Comparison of ENCODE assay signal across 34 cellular contexts in the genomic region with DNA sequence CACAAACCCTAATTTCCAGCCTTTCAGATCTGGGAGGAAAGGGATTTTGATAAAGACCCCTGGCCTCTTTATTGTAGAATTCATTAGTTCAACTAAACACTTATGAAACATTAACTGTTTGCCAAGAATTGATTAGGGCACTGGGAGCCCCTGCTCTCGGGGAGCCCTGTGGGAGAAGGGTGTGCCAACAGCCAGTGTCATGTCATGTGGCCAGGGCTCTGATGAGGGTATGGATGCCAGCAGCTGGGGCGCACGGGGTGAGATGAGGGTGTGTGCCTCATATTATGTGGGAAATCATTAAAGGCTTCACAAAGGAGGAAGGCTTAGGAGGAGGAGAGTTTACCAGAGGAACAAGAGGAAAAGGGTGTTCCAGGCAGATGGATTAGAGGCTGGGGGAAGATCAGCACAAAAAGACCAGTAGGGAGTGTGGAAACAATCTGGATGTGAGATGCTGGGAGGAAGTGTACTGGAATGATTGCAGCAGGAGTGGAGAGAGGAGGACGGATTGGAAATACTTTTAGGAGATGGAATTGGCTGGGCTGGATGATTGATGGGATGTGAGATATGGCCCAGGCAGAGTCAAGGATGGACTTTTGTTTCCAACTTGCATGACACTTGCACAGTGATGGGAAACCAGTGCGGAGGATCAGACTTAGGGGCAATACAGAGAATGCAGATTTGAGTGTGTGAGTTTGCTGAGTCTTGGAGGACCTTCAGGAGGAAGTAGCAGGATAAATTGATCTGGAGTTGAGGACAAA.
"Had no signal": no experiment of that assay in that cellular context is flagged by ENCODE, and none has a peak within 500 bp of the region (broad histone marks: within the 10 kb centered on the region; RNA-seq: fewer than 3 reads in every experiment).

No MANE protein-coding gene starts in this region.

- H3K27me3 Mint-ChIP-seq: activated CD4-positive, alpha-beta T cell treated with anti-CD3 and anti-CD28 coated beads, Interleukin-2, amount 10 ng/mL, durations not matched to agents 7 days and 5 days had no signal

- FAIRE-seq: astrocyte, RCC 7860 had no signal

- H3K36me3 Mint-ChIP-seq: activated naive CD4-positive, alpha-beta T cell treated with anti-CD3 and anti-CD28 coated beads, Interleukin-2, amount 50 U/mL, for 72 hours had no signal

- H3K27ac Mint-ChIP-seq: activated CD4-positive, alpha-beta T cell treated with anti-CD3 and anti-CD28 coated beads, Interleukin-2, amount 10 ng/mL, durations not matched to agents 7 days and 5 days; activated CD8-positive, alpha-beta T cell treated with anti-CD3 and anti-CD28 coated beads, Interleukin-2, amount 10 ng/mL, durations not matched to agents 7 days and 5 days; activated naive CD4-positive, alpha-beta T cell treated with anti-CD3 and anti-CD28 coated beads for 36 hours; activated naive CD4-positive, alpha-beta T cell treated with anti-CD3 and anti-CD28 coated beads, Interleukin-2, amount 50 U/mL, for 72 hours; activated T-helper 1 cell treated with anti-CD3 and anti-CD28 coated beads, Interleukin-12 subunit alpha, Interleukin-12 subunit beta, Interleukin-2, Interleukin-4 antibody, amounts not matched to agents 30 ng/mL and 10 ng/mL and 1 ng/mL, durations not matched to agents 14 hours and 24 hours and 36 hours had no signal

- H3K27ac ChIP-seq: adrenal gland, body of pancreas, breast epithelium, PC-9, RWPE1, WERI-Rb-1 had no signal

- ATAC-seq: activated CD8-positive, alpha-beta T cell treated with anti-CD3 and anti-CD28 coated beads, Interleukin-2, amount 10 ng/mL, durations not matched to agents 7 days and 5 days; activated naive CD4-positive, alpha-beta T cell treated with anti-CD3 and anti-CD28 coated beads, Interleukin-2, amount 50 U/mL, for 72 hours; activated T-cell treated with anti-CD3 and anti-CD28 coated beads, Interleukin-2, amount 50 U/mL, for 4 hours; Right ventricle myocardium inferior had no signal

- H3K4me3 ChIP-seq: adrenal gland, body of pancreas, breast epithelium, PC-9 had no signal

- H3K27me3 ChIP-seq: adrenal gland, body of pancreas, breast epithelium had no signal

- H3K36me3 ChIP-seq: adrenal gland, breast epithelium, WERI-Rb-1 had no signal

- DNase-seq: activated CD4-positive, alpha-beta T cell treated with anti-CD3 and anti-CD28 coated beads for 1 hour; activated CD4-positive, alpha-beta T cell treated with anti-CD3 and anti-CD28 coated beads, Interleukin-2, amount 10 ng/mL, durations not matched to agents 7 days and 5 days; activated CD4-positive, alpha-beta T cell treated with anti-CD3 and anti-CD28 coated beads, Interleukin-2, amount 50 U/mL, for 48 hours; activated CD4-positive, CD25-positive, alpha-beta regulatory T cell; activated CD8-positive, alpha-beta T cell treated with anti-CD3 and anti-CD28 coated beads, Interleukin-2, amount 10 ng/mL, durations not matched to agents 7 days and 5 days; activated gamma-delta T cell treated with Interleukin-2 at 50 U/mL for 16 hours; activated naive CD4-positive, alpha-beta T cell treated with anti-CD3 and anti-CD28 coated beads for 36 hours; activated T-cell treated with anti-CD3 and anti-CD28 coated beads, Interleukin-2, amount 50 U/mL, for 4 hours; adrenal gland; body of pancreas; Kasumi-1; KG1; MM.1S; MV-4-11; NCI-H1092; NCI-H1436 treated with DMSO at 0.1 percent for 48 hours; NCI-H1694 treated with DMSO at 0.1 percent for 48 hours; NCI-H510A; NCI-H748 treated with DMSO at 0.1 percent for 48 hours; NK-92 treated with Interleukin-12 subunit alpha and Interleukin-12 subunit beta, amount 100 ng/mL, for 24 hours; PC-9; SIG-M5; SW 1271; T-helper 1 cell; T-helper 2 cell; T-helper 9 cell; WERI-Rb-1 had no signal

- H3K9me3 ChIP-seq: adrenal gland, body of pancreas, breast epithelium had no signal

- H3K9me3 Mint-ChIP-seq: activated CD4-positive, alpha-beta T cell treated with anti-CD3 and anti-CD28 coated beads, Interleukin-2, amount 10 ng/mL, durations not matched to agents 7 days and 5 days; activated naive CD4-positive, alpha-beta T cell treated with anti-CD3 and anti-CD28 coated beads for 36 hours; activated naive CD4-positive, alpha-beta T cell treated with anti-CD3 and anti-CD28 coated beads, Interleukin-2, amount 50 U/mL, for 72 hours; activated T-cell treated with anti-CD3 and anti-CD28 coated beads, Interleukin-2, amount 50 U/mL, for 4 hours; activated T-helper 1 cell treated with anti-CD3 and anti-CD28 coated beads, Interleukin-12 subunit alpha, Interleukin-12 subunit beta, Interleukin-2, Interleukin-4 antibody, amounts not matched to agents 30 ng/mL and 10 ng/mL and 1 ng/mL, durations not matched to agents 14 hours and 24 hours and 36 hours had no signal

- H3K4me3 Mint-ChIP-seq: activated CD4-positive, alpha-beta T cell treated with anti-CD3 and anti-CD28 coated beads, Interleukin-2, amount 10 ng/mL, durations not matched to agents 7 days and 5 days; activated CD8-positive, alpha-beta T cell treated with anti-CD3 and anti-CD28 coated beads, Interleukin-2, amount 10 ng/mL, durations not matched to agents 7 days and 5 days; activated naive CD4-positive, alpha-beta T cell treated with anti-CD3 and anti-CD28 coated beads for 36 hours; activated T-cell treated with anti-CD3 and anti-CD28 coated beads, Interleukin-2, amount 50 U/mL, for 4 hours; activated T-helper 1 cell treated with anti-CD3 and anti-CD28 coated beads, Interleukin-12 subunit alpha, Interleukin-12 subunit beta, Interleukin-2, Interleukin-4 antibody, amounts not matched to agents 30 ng/mL and 10 ng/mL and 1 ng/mL, durations not matched to agents 14 hours and 24 hours and 36 hours had no signal

- H3K4me2 ChIP-seq: PC-9 had no signal

- H3K4me1 Mint-ChIP-seq: activated CD4-positive, alpha-beta T cell treated with anti-CD3 and anti-CD28 coated beads, Interleukin-2, amount 10 ng/mL, durations not matched to agents 7 days and 5 days had no signal

- H3K4me1 ChIP-seq: adrenal gland had no signal
